In genomic region chr12:27226319-27226984, GRCh38 we compare ENCODE assay signal across 1 cellular context.
TF ChIP-seq lines count a peak whose summit lies in the region.

No MANE protein-coding gene starts in this region.

TF ChIP-seq in SK-N-SH, 30 proteins besides CTCF, POLR2A, EP300 and RAD21 (continued from another document):
- no peak for TF ChIP-seq REST (IDR thresholded peaks at IDR 0.05; ENCODE audit: low read depth, low read length)
- TF ChIP-seq SMC3 (IDR thresholded peaks at IDR 0.05; ENCODE audit: low read depth, low read length) = no peak
- TF ChIP-seq, protein P1, sequence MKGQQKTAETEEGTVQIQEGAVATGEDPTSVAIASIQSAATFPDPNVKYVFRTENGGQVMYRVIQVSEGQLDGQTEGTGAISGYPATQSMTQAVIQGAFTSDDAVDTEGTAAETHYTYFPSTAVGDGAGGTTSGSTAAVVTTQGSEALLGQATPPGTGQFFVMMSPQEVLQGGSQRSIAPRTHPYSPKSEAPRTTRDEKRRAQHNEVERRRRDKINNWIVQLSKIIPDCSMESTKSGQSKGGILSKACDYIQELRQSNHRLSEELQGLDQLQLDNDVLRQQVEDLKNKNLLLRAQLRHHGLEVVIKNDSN (IDR thresholded peaks at IDR 0.05; ENCODE audit: borderline replicate concordance, low read depth) = no peak
- TF ChIP-seq RXRA (IDR thresholded peaks at IDR 0.05; ENCODE audit: borderline replicate concordance, low read depth) = no peak
